Comparison of ENCODE assay signal across 8 cellular contexts in the genomic region with DNA sequence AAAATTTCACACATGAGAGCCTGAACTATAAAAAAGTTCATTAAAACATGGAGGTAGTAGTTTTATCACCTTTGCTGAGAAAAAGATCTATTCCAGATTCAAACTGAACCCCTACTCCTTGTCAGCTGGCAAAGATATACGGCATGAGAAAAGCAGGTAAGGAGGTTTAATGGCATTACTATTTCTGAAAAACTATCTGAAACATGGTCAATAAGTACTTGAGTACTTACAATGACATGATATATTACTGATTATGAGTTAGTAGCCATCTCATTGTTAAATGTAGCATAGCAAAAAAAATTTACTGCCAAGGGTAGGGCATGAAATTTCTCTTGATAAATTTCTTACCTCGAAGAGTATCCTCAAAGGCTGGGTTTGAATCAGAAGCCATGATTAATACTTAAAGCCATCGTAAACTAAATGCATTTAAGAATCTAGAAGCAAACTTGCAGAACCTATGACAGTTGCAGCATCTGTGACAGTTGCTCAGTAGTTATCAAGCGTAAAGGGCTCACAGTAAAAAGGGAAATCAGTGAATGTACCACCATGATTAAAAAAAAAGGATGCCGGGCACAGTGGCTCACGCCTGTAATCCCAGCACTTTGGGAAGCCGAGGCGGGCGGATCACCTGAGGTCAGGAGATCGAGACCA. TPM values are rescaled to one million over a fixed set of nuclear protein-coding genes. Genes with fewer than 3 reads are reported as not detected.
DNase-seq lines count a peak whose midpoint lies in the region; ATAC-seq and TF ChIP-seq lines count a peak whose summit lies in the region.

No MANE protein-coding gene starts in this region.

- peaks cover 45% of the 10 kb centered on the region for H3K36me3 ChIP-seq in left ventricle myocardium inferior

- ATAC-seq in stimulated activated naive CD8-positive, alpha-beta T cell treated with anti-CD3 and anti-CD28 coated beads, Interleukin-15, amount 100 ng/mL, for 72 hours: peak; percentile 46
- no peak for ATAC-seq in GM18868 (IDR thresholded peaks at IDR 0.05; ENCODE audit: unreplicated experiment)

- no peak for TF ChIP-seq CTCF in VCaP (conservative IDR thresholded peaks at IDR 0.05)
- TF ChIP-seq CTCF in left ventricle myocardium inferior (IDR thresholded peaks at IDR 0.05; ENCODE audit: borderline replicate concordance): no peak

- H3K27me3 Mint-ChIP-seq in stimulated activated naive CD8-positive, alpha-beta T cell treated with anti-CD3 and anti-CD28 coated beads, Interleukin-15, amount 100 ng/mL, for 72 hours: no peaks in the 10 kb centered on the region

- intact Hi-C loops in left ventricle myocardium inferior (cut with micrococcal nuclease): no loop called here

- H3K9me3 Mint-ChIP-seq in stimulated activated naive CD8-positive, alpha-beta T cell treated with anti-CD3 and anti-CD28 coated beads, Interleukin-15, amount 100 ng/mL, for 72 hours: no peaks in the 10 kb centered on the region

- H3K4me3 Mint-ChIP-seq in stimulated activated naive CD8-positive, alpha-beta T cell treated with anti-CD3 and anti-CD28 coated beads, Interleukin-15, amount 100 ng/mL, for 72 hours: peak overlapping the region; percentile 83 to 90

- peak overlapping the region; percentile 58 for H3K4me3 ChIP-seq in left ventricle myocardium inferior

- H3K4me1 Mint-ChIP-seq in stimulated activated naive CD8-positive, alpha-beta T cell treated with anti-CD3 and anti-CD28 coated beads, Interleukin-15, amount 100 ng/mL, for 72 hours: peaks cover 18% of the 10 kb centered on the region

- peaks cover 6% of the 10 kb centered on the region for H3K4me1 ChIP-seq in left ventricle myocardium inferior

- H3K27ac ChIP-seq in VCaP (peak overlapping the region; percentile 11; the same call in 1 of the 2 replicates), left ventricle myocardium inferior (replicated peaks) (peak overlapping the region; percentile 5)

- no peaks in the 10 kb centered on the region for H3K9me3 ChIP-seq in left ventricle myocardium inferior (replicated peaks)

- H3K27me3 ChIP-seq in left ventricle myocardium inferior (ENCODE audit: low read depth): no peaks in the 10 kb centered on the region

- DNase-seq in NCI-H1417 (lab: John Stamatoyannopoulos, UW) (peak; percentile 19 to 26 (median 24)), NCI-H1417 treated with DMSO at 0.1 percent for 48 hours (lab: John Stamatoyannopoulos, UW) (no peak), left ventricle myocardium inferior (no peak), kidney glomerular epithelial cell (lab: John Stamatoyannopoulos, UW) (no peak), epidermal melanocyte (ENCODE audit: insufficient read length, low spot score) (no peak)
- DNase-seq in stimulated activated naive CD8-positive, alpha-beta T cell treated with anti-CD3 and anti-CD28 coated beads, Interleukin-15, amount 100 ng/mL, for 72 hours: no peak

- H3K27ac Mint-ChIP-seq in stimulated activated naive CD8-positive, alpha-beta T cell treated with anti-CD3 and anti-CD28 coated beads, Interleukin-15, amount 100 ng/mL, for 72 hours: peak overlapping the region; percentile 50 to 86

RNA-seq across cellular contexts. Expression of a gene that starts 8.7 kb away (rescaled TPM):
- total RNA-seq in left ventricle myocardium inferior: 5.3 TPM

RNA-seq across cellular contexts. Expression of a gene that starts 50.9 kb away (rescaled TPM):
- 9.1 TPM for total RNA-seq in left ventricle myocardium inferior

Comparison
In these comparisons a context has a peak if more than half of its experiments do, and no peak if none do; other contexts are left out.
1. DNase-seq: peak in NCI-H1417 (3 of 3); none in NCI-H1417 treated with DMSO at 0.1 percent for 48 hours (single experiment), left ventricle myocardium inferior (single experiment), stimulated activated naive CD8-positive, alpha-beta T cell treated with anti-CD3 and anti-CD28 coated beads, Interleukin-15, amount 100 ng/mL, for 72 hours (0 of 2), kidney glomerular epithelial cell (single experiment) and epidermal melanocyte (single experiment).